In the genomic region with DNA sequence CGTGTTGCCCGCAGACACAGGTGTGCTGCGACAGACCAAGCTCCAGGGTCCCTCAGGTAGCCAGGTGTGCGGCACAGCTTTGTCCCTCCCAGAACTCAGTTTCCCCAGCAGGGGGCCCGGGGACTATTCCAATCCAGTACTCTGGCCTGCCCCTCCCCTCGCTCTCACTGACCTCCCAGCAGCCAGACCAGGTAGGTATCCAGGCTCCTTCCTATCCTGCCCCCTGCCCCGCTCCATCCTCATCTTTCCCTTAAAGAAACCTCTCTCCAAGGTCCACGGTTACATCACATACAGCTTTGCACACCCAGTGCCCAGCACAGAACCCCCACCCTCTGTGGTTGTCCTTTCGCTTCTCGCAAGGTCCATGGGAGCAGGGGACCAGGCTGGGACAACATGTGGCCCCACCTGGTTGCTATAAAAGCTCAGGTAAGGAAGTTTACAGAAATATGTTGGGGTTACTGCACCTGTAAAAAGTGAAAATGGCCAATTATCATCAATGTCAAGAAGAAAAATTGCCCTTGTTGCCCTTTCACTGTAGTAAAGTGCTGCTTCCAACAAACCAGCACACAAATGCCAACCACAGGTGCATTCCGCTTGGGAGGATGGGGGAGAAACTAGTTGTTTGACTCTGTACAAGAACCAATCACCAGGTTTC, we compare ENCODE assay signal across 8 cellular contexts. TPM values are rescaled to one million over a fixed set of nuclear protein-coding genes. Genes with fewer than 3 reads are reported as not detected.
DNase-seq lines count a peak whose midpoint lies in the region; ATAC-seq, FAIRE-seq and TF ChIP-seq lines count a peak whose summit lies in the region.

No MANE protein-coding gene starts in this region.

- DNase-seq in activated CD4-positive, alpha-beta T cell treated with anti-CD3 and anti-CD28 coated beads for 36 hours, result no peak
- DNase-seq in activated CD4-positive, alpha-beta T cell treated with anti-CD3 and anti-CD28 coated beads, Interleukin-2, amount 50 U/mL, for 4 hours, result no peak
- no peak for DNase-seq in fibroblast of lung (ENCODE audit: low read depth in 2 of 2)
- no peak for DNase-seq in spleen
- DNase-seq in GM12891 (ENCODE audit: insufficient read length, low spot score), result no peak
- no peak for DNase-seq in GM12892 (ENCODE audit: insufficient read length)
- DNase-seq in uterus, result no peak

- H3K4me1 ChIP-seq in OCI-LY3 (ENCODE audit: low read length) (peaks cover 57% of the 10 kb centered on the region), fibroblast of lung (ENCODE audit: control insufficient read depth, extremely low read depth, insufficient read depth, low read length) (peaks cover 5% of the 10 kb centered on the region), spleen (peaks cover 10 to 35% (median 27%) of the 10 kb centered on the region in 6 donors), uterus (peaks cover 0 to 5% of the 10 kb centered on the region in 2 donors)

- FAIRE-seq in GM12891 (lab: Jason Lieb, UNC), result no peak
- no peak for FAIRE-seq in GM12892 (lab: Jason Lieb, UNC)

- H2AFZ ChIP-seq in OCI-LY3 (ENCODE audit: low read depth, low read length) (peak overlapping the region; percentile 39; the same call in 1 of the 2 replicates), fibroblast of lung (ENCODE audit: low read length) (no peak overlapping the region)

- 23 to 28% (median 25%) methylated on average over 9 to 11 of the region's 11 CpGs for WGBS in spleen, 5 donors

- H3K27ac Mint-ChIP-seq in activated CD4-positive, alpha-beta T cell treated with anti-CD3 and anti-CD28 coated beads for 36 hours, result no peak overlapping the region

- H3K36me3 ChIP-seq in OCI-LY3 (replicated peaks; ENCODE audit: low read depth, low read length) (no peaks in the 10 kb centered on the region), fibroblast of lung (ENCODE audit: control insufficient read depth, insufficient read depth, low read length) (no peaks in the 10 kb centered on the region), spleen (no peaks in the 10 kb centered on the region), uterus (no peaks in the 10 kb centered on the region)

- H3K4me3 ChIP-seq in OCI-LY3 (ENCODE audit: low read length) (peak overlapping the region; percentile 84), fibroblast of lung (replicated peaks in 1 of 4; ENCODE audit: control extremely low read depth in 1 of 4, insufficient read depth in 1 of 4, low read depth in 3 of 4, low read length in 4 of 4) (peak overlapping the region; percentile 25 to 78 (median 50)), spleen (peak overlapping the region in 7 of 8 donors; percentile 60 to 92 (median 75)), uterus (peak overlapping the region in 1 of 2 donors; percentile 50)

- H3K9ac ChIP-seq in OCI-LY3 (ENCODE audit: low read length) (peak overlapping the region; percentile 40), fibroblast of lung (ENCODE audit: insufficient read depth, low read length) (no peak overlapping the region)

- no peaks in the 10 kb centered on the region for H3K36me3 Mint-ChIP-seq in activated CD4-positive, alpha-beta T cell treated with anti-CD3 and anti-CD28 coated beads for 36 hours (ENCODE audit: low read depth)

- CTCF ChIA-PET in activated CD4-positive, alpha-beta T cell treated with anti-CD3 and anti-CD28 coated beads for 36 hours (lab: Charles Lee), result interaction anchor here (0.5 to 6.0 kb wide), 30 partner anchors 10 to 642 kb away, joined by 3 to 137 read pairs (median 4); a partner anchor contains a TSS

- TF ChIP-seq CTCF in OCI-LY3 (IDR thresholded peaks at IDR 0.05; ENCODE audit: low read depth, low read length) (no peak), fibroblast of lung (conservative IDR thresholded peaks at IDR 0.05 in 1 of 2, IDR thresholded peaks at IDR 0.05 in 1 of 2; ENCODE audit: low read depth in 1 of 2, low read length in 2 of 2) (no peak), spleen (IDR thresholded peaks at IDR 0.05 in 8 of 11, conservative IDR thresholded peaks at IDR 0.05 in 3 of 11) (peak in 1 of 11 experiments; percentile 7), uterus (IDR thresholded peaks at IDR 0.05) (no peak)

- POLR2A ChIA-PET in activated CD4-positive, alpha-beta T cell treated with anti-CD3 and anti-CD28 coated beads for 36 hours (lab: Charles Lee), result interaction anchor here (0.8 kb wide), 1 partner anchor 40 kb away, joined by 3 read pairs; no protein-coding TSS in a partner anchor

- H3K4me1 Mint-ChIP-seq in activated CD4-positive, alpha-beta T cell treated with anti-CD3 and anti-CD28 coated beads for 36 hours, result peaks cover 39% of the 10 kb centered on the region

- H3K27me3 ChIP-seq in OCI-LY3 (ENCODE audit: low read depth, low read length), result no peaks in the 10 kb centered on the region
- peaks cover 15% of the 10 kb centered on the region for H3K27me3 ChIP-seq in fibroblast of lung (ENCODE audit: control insufficient read depth, insufficient read depth, low read length)
- H3K27me3 ChIP-seq in spleen (replicated peaks in 1 of 7), result peaks cover 0 to 14% (median 0%) of the 10 kb centered on the region in 7 donors
- H3K27me3 ChIP-seq in uterus, result no peaks in the 10 kb centered on the region

- peak overlapping the region; percentile 76 for H3K4me3 Mint-ChIP-seq in activated CD4-positive, alpha-beta T cell treated with anti-CD3 and anti-CD28 coated beads for 36 hours

- H3K27me3 Mint-ChIP-seq in activated CD4-positive, alpha-beta T cell treated with anti-CD3 and anti-CD28 coated beads for 36 hours, result peaks cover 5% of the 10 kb centered on the region

- peak overlapping the region; percentile 93 for H3K4me2 ChIP-seq in OCI-LY3 (ENCODE audit: low read length)
- H3K4me2 ChIP-seq in fibroblast of lung (ENCODE audit: extremely low read depth, insufficient read depth, low read length), result peak overlapping the region; percentile 77

- no peaks in the 10 kb centered on the region for H4K20me1 ChIP-seq in OCI-LY3 (ENCODE audit: insufficient read depth, low read length)
- no peaks in the 10 kb centered on the region for H4K20me1 ChIP-seq in fibroblast of lung (ENCODE audit: control insufficient read depth, extremely low read depth, insufficient read depth, low read length)

- no peak overlapping the region; the same call in 1 of the 2 replicates for H3K27ac ChIP-seq in OCI-LY3 (ENCODE audit: low read length)
- no peak overlapping the region for H3K27ac ChIP-seq in fibroblast of lung (ENCODE audit: insufficient read depth, low read length)
- peak overlapping the region in 5 of 8 donors; percentile 79 to 87 (median 85) for H3K27ac ChIP-seq in spleen
- H3K27ac ChIP-seq in uterus, result no peak overlapping the region

- no peak for ATAC-seq in activated CD4-positive, alpha-beta T cell treated with anti-CD3 and anti-CD28 coated beads for 36 hours

- no peaks in the 10 kb centered on the region for H3K9me3 ChIP-seq in OCI-LY3 (ENCODE audit: insufficient read depth, low read length)
- H3K9me3 ChIP-seq in fibroblast of lung (ENCODE audit: control insufficient read depth, insufficient read depth, low read depth, low read length), result no peaks in the 10 kb centered on the region
- no peaks in the 10 kb centered on the region for H3K9me3 ChIP-seq in spleen
- H3K9me3 ChIP-seq in uterus, result no peaks in the 10 kb centered on the region

- no peaks in the 10 kb centered on the region for H3K79me2 ChIP-seq in OCI-LY3 (ENCODE audit: low read length)
- no peaks in the 10 kb centered on the region for H3K79me2 ChIP-seq in fibroblast of lung (ENCODE audit: control insufficient read depth, insufficient read depth, low read length)

- no peak for TF ChIP-seq POLR2A in spleen (IDR thresholded peaks at IDR 0.05)
- TF ChIP-seq POLR2A in GM12891 (IDR thresholded peaks at IDR 0.05; ENCODE audit: low read depth, low read length), result no peak
- TF ChIP-seq POLR2A in GM12892 (IDR thresholded peaks at IDR 0.05; ENCODE audit: low read depth, low read length), result no peak
- no peak for TF ChIP-seq POLR2A in uterus (IDR thresholded peaks at IDR 0.05)

- intact Hi-C loops in activated CD4-positive, alpha-beta T cell treated with anti-CD3 and anti-CD28 coated beads for 36 hours (cut with DNase I, micrococcal nuclease), result loop anchor here (1.0 to 5.0 kb wide), 15 partner anchors 59 to 826 kb away; a partner anchor contains a TSS
- intact Hi-C loops in spleen (cut with DNase I; ENCODE audit: low total_unique reads) (loop anchor here (5.0 kb wide), 4 partner anchors 118 to 393 kb away; no protein-coding TSS in a partner anchor), uterus (cut with DNase I; ENCODE audit: low total_unique reads) (loop anchor here (5.0 to 10.0 kb wide), 2 partner anchors 250 to 393 kb away; no protein-coding TSS in a partner anchor)

- H3K9me3 Mint-ChIP-seq in activated CD4-positive, alpha-beta T cell treated with anti-CD3 and anti-CD28 coated beads for 36 hours (ENCODE audit: low read depth), result no peaks in the 10 kb centered on the region

TF ChIP-seq in GM12891, 5 proteins besides CTCF, POLR2A, EP300 and RAD21:
- TF ChIP-seq TAF1 (IDR thresholded peaks at IDR 0.05; ENCODE audit: low read depth, low read length) (no peak), POLR2AphosphoS5 (IDR thresholded peaks at IDR 0.05; ENCODE audit: low read depth, low read length) (no peak), PAX5 (IDR thresholded peaks at IDR 0.05; ENCODE audit: insufficient read depth, low read length, severe bottlenecking) (no peak), SPI1 (IDR thresholded peaks at IDR 0.05; ENCODE audit: low read depth, low read length) (no peak), POU2F2 (IDR thresholded peaks at IDR 0.05; ENCODE audit: low read depth, low read length) (no peak)

RNA-seq across cellular contexts. Expression of a gene that starts 7.3 kb away (rescaled TPM):
- total RNA-seq in activated CD4-positive, alpha-beta T cell treated with anti-CD3 and anti-CD28 coated beads for 36 hours, result not detected
- 0.33 and 0.51 TPM in 2 replicates for total RNA-seq in fibroblast of lung
- polyA plus RNA-seq in fibroblast of lung, result 0.05 and 0.07 TPM in 2 replicates
- 0.15 TPM in 1 of 2 replicates, not detected in the other for polyA plus RNA-seq in fibroblast of lung (2012)
- polyA minus RNA-seq in fibroblast of lung (ENCODE audit: low replicate concordance), result 3.1 TPM in 1 of 2 replicates, not detected in the other
- 10 to 100 TPM in 1 of 7 donors, 1 to 10 TPM in 6; 3.2 to 14.3 (median 5.0) TPM for total RNA-seq in spleen
- 1 to 10 TPM; 1.6 to 3.6 (median 1.7) TPM for polyA plus RNA-seq in spleen
- 0.54 TPM for polyA plus RNA-seq in GM12891 (2012; ENCODE audit: low read depth, missing spikeins)
- polyA plus RNA-seq in GM12892 (2012; ENCODE audit: missing spikeins), result 1.5 TPM
- 1 to 10 TPM in 2 of 4 donors, not detected in 2; 1.1 to 2.3 TPM for total RNA-seq in uterus

RNA-seq across cellular contexts. Expression of a gene that starts 59.0 kb away (rescaled TPM):
- total RNA-seq in activated CD4-positive, alpha-beta T cell treated with anti-CD3 and anti-CD28 coated beads for 36 hours, result 10 to 100 TPM; 57.3 to 57.7 TPM
- total RNA-seq in fibroblast of lung, result 2.3 and 5.6 TPM in 2 replicates
- polyA plus RNA-seq in fibroblast of lung, result 12.5 and 18.5 TPM in 2 replicates
- polyA plus RNA-seq in fibroblast of lung (2012), result 16.1 and 22.2 TPM in 2 replicates
- 18.9 and 29.8 TPM in 2 replicates for polyA minus RNA-seq in fibroblast of lung (ENCODE audit: low replicate concordance)
- 100 to 1,000 TPM in 5 of 7 donors, 10 to 100 TPM in 2; 74.9 to 150 (median 132) TPM for total RNA-seq in spleen
- polyA plus RNA-seq in spleen, result 100 to 1,000 TPM in 1 of 3 donors, 10 to 100 TPM in 2; 41.6 to 154 (median 78.4) TPM
- polyA plus RNA-seq in GM12891 (2012; ENCODE audit: low read depth, missing spikeins), result 51.0 TPM
- 61.4 TPM for polyA plus RNA-seq in GM12892 (2012; ENCODE audit: missing spikeins)
- 10 to 100 TPM in 1 of 4 donors, 1 to 10 TPM in 1, under 1 TPM in 1, not detected in 1; 0.29 to 16.9 (median 4.5) TPM for total RNA-seq in uterus

Comparison
In these comparisons a context has a peak if more than half of its experiments do, and no peak if none do; other contexts are left out.
1. H3K27ac ChIP-seq: peak in spleen (5 of 8); none in OCI-LY3 (single experiment), fibroblast of lung (single experiment) and uterus (0 of 2).